1 cellular context compared by ENCODE assay signal in the genomic region with DNA sequence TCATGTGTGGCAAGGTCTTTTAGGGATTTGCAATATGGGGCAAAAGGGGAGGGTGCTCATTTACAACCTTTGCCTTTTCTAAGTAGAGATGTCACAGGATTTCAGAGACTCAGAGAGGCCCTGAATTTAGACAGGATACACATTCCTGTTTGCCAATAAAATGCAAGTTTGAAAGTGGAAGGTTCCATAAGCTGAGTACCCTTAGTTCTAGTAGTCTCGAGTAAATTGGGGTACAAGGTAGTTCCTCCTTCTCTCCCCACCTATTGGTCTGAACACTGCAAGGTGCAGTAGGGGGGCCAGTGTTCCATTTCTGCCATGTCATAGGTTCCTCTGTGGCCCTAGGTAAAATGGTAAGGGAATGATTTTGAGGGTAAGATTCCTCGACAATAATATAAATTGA.
TF ChIP-seq lines count a peak whose summit lies in the region.

No MANE protein-coding gene starts in this region.

TF ChIP-seq in WTC11, 78 proteins besides CTCF, POLR2A, EP300 and RAD21 (continued from another document):
- TF ChIP-seq, protein P1, sequence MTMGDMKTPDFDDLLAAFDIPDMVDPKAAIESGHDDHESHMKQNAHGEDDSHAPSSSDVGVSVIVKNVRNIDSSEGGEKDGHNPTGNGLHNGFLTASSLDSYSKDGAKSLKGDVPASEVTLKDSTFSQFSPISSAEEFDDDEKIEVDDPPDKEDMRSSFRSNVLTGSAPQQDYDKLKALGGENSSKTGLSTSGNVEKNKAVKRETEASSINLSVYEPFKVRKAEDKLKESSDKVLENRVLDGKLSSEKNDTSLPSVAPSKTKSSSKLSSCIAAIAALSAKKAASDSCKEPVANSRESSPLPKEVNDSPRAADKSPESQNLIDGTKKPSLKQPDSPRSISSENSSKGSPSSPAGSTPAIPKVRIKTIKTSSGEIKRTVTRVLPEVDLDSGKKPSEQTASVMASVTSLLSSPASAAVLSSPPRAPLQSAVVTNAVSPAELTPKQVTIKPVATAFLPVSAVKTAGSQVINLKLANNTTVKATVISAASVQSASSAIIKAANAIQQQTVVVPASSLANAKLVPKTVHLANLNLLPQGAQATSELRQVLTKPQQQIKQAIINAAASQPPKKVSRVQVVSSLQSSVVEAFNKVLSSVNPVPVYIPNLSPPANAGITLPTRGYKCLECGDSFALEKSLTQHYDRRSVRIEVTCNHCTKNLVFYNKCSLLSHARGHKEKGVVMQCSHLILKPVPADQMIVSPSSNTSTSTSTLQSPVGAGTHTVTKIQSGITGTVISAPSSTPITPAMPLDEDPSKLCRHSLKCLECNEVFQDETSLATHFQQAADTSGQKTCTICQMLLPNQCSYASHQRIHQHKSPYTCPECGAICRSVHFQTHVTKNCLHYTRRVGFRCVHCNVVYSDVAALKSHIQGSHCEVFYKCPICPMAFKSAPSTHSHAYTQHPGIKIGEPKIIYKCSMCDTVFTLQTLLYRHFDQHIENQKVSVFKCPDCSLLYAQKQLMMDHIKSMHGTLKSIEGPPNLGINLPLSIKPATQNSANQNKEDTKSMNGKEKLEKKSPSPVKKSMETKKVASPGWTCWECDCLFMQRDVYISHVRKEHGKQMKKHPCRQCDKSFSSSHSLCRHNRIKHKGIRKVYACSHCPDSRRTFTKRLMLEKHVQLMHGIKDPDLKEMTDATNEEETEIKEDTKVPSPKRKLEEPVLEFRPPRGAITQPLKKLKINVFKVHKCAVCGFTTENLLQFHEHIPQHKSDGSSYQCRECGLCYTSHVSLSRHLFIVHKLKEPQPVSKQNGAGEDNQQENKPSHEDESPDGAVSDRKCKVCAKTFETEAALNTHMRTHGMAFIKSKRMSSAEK (CRISPR knock-in tag; IDR thresholded peaks at IDR 0.05; ENCODE audit: borderline replicate concordance): no peak
- TF ChIP-seq, protein P2, sequence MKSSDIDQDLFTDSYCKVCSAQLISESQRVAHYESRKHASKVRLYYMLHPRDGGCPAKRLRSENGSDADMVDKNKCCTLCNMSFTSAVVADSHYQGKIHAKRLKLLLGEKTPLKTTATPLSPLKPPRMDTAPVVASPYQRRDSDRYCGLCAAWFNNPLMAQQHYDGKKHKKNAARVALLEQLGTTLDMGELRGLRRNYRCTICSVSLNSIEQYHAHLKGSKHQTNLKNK (CRISPR knock-in tag; IDR thresholded peaks at IDR 0.05): no peak
- TF ChIP-seq TEAD4 (CRISPR knock-in tag; IDR thresholded peaks at IDR 0.05) (no peak), ELF4 (CRISPR knock-in tag; IDR thresholded peaks at IDR 0.05; ENCODE audit: low read depth) (no peak), NFATC4 (CRISPR knock-in tag; IDR thresholded peaks at IDR 0.05) (no peak), TEAD1 (CRISPR knock-in tag; IDR thresholded peaks at IDR 0.05) (no peak), GTF2I (CRISPR knock-in tag; conservative IDR thresholded peaks at IDR 0.05) (no peak), OVOL2 (CRISPR knock-in tag; IDR thresholded peaks at IDR 0.05; ENCODE audit: borderline replicate concordance) (no peak), PRRX2 (CRISPR knock-in tag; IDR thresholded peaks at IDR 0.05) (no peak)
- TF ChIP-seq, protein P3, sequence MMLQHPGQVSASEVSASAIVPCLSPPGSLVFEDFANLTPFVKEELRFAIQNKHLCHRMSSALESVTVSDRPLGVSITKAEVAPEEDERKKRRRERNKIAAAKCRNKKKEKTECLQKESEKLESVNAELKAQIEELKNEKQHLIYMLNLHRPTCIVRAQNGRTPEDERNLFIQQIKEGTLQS (CRISPR knock-in tag; conservative IDR thresholded peaks at IDR 0.05): no peak
- TF ChIP-seq, protein P4, sequence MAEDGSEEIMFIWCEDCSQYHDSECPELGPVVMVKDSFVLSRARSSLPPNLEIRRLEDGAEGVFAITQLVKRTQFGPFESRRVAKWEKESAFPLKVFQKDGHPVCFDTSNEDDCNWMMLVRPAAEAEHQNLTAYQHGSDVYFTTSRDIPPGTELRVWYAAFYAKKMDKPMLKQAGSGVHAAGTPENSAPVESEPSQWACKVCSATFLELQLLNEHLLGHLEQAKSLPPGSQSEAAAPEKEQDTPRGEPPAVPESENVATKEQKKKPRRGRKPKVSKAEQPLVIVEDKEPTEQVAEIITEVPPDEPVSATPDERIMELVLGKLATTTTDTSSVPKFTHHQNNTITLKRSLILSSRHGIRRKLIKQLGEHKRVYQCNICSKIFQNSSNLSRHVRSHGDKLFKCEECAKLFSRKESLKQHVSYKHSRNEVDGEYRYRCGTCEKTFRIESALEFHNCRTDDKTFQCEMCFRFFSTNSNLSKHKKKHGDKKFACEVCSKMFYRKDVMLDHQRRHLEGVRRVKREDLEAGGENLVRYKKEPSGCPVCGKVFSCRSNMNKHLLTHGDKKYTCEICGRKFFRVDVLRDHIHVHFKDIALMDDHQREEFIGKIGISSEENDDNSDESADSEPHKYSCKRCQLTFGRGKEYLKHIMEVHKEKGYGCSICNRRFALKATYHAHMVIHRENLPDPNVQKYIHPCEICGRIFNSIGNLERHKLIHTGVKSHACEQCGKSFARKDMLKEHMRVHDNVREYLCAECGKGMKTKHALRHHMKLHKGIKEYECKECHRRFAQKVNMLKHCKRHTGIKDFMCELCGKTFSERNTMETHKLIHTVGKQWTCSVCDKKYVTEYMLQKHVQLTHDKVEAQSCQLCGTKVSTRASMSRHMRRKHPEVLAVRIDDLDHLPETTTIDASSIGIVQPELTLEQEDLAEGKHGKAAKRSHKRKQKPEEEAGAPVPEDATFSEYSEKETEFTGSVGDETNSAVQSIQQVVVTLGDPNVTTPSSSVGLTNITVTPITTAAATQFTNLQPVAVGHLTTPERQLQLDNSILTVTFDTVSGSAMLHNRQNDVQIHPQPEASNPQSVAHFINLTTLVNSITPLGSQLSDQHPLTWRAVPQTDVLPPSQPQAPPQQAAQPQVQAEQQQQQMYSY (CRISPR knock-in tag; IDR thresholded peaks at IDR 0.05): no peak
- TF ChIP-seq, protein P5, sequence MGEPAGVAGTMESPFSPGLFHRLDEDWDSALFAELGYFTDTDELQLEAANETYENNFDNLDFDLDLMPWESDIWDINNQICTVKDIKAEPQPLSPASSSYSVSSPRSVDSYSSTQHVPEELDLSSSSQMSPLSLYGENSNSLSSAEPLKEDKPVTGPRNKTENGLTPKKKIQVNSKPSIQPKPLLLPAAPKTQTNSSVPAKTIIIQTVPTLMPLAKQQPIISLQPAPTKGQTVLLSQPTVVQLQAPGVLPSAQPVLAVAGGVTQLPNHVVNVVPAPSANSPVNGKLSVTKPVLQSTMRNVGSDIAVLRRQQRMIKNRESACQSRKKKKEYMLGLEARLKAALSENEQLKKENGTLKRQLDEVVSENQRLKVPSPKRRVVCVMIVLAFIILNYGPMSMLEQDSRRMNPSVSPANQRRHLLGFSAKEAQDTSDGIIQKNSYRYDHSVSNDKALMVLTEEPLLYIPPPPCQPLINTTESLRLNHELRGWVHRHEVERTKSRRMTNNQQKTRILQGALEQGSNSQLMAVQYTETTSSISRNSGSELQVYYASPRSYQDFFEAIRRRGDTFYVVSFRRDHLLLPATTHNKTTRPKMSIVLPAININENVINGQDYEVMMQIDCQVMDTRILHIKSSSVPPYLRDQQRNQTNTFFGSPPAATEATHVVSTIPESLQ (CRISPR knock-in tag; IDR thresholded peaks at IDR 0.05): no peak
- TF ChIP-seq, protein P6, sequence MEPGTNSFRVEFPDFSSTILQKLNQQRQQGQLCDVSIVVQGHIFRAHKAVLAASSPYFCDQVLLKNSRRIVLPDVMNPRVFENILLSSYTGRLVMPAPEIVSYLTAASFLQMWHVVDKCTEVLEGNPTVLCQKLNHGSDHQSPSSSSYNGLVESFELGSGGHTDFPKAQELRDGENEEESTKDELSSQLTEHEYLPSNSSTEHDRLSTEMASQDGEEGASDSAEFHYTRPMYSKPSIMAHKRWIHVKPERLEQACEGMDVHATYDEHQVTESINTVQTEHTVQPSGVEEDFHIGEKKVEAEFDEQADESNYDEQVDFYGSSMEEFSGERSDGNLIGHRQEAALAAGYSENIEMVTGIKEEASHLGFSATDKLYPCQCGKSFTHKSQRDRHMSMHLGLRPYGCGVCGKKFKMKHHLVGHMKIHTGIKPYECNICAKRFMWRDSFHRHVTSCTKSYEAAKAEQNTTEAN (CRISPR knock-in tag; IDR thresholded peaks at IDR 0.05): no peak
TF ChIP-seq in WTC11: peak in this region for 0.
